In genomic region chr7:118068-118802, GRCh38 we compare ENCODE assay signal across 16 cellular contexts.
"Had no signal": no experiment of that assay in that cellular context is flagged by ENCODE, and none has a peak within 500 bp of the region (broad histone marks: within the 10 kb centered on the region; RNA-seq: fewer than 3 reads in every experiment).

No MANE protein-coding gene starts in this region.

- H3K27ac Mint-ChIP-seq: activated B cell treated with CpG ODN at 0.5 μM for 24 hours; activated T-cell treated with anti-CD3 and anti-CD28 coated beads, Interleukin-2, amount 50 U/mL, for 72 hours; nephron progenitor cell; stimulated activated memory B cell treated with anti-CD40 and anti-IgM and Interleukin-4, amounts not matched to agents 10 μg/mL and 1 μg/mL and 100 μg/mL, for 72 hours; T-helper 17 cell had no signal

- H3K36me3 ChIP-seq: pancreas, tibial artery, vagina had no signal

- H3K27ac ChIP-seq: foreskin keratinocyte, tibial artery, vagina had no signal

- H3K4me3 Mint-ChIP-seq: activated B cell treated with CpG ODN at 0.5 μM for 24 hours; activated T-cell treated with anti-CD3 and anti-CD28 coated beads, Interleukin-2, amount 50 U/mL, for 72 hours; nephron progenitor cell; stimulated activated memory B cell treated with anti-CD40 and anti-IgM and Interleukin-4, amounts not matched to agents 10 μg/mL and 1 μg/mL and 100 μg/mL, for 72 hours had no signal

- H3K4me1 Mint-ChIP-seq: activated B cell treated with CpG ODN at 0.5 μM for 24 hours had no signal

- H3K4me1 ChIP-seq: foreskin keratinocyte, pancreas, tibial artery, vagina had no signal

- H3K4me3 ChIP-seq: pancreas, tibial artery, vagina had no signal

- H3K9me3 ChIP-seq: pancreas, vagina had no signal

- ATAC-seq: activated naive CD4-positive, alpha-beta T cell treated with anti-CD3 and anti-CD28 coated beads, Interleukin-2, amount 50 U/mL, for 72 hours; activated T-cell treated with anti-CD3 and anti-CD28 coated beads, Interleukin-2, amount 50 U/mL, for 72 hours; foreskin keratinocyte; stimulated activated memory B cell treated with anti-CD40 and anti-IgM and Interleukin-4, amounts not matched to agents 10 μg/mL and 1 μg/mL and 100 μg/mL, for 72 hours; T-helper 17 cell had no signal

- H3K27me3 ChIP-seq: pancreas, tibial artery, vagina had no signal

- DNase-seq: activated B cell treated with CpG ODN at 0.5 μM for 24 hours; activated CD4-positive, alpha-beta T cell treated with anti-CD3 and anti-CD28 coated beads for 48 hours; activated CD8-positive, alpha-beta memory T cell treated with anti-CD3 and anti-CD28 coated beads, Interleukin-2, amount 50 U/mL, for 48 hours; activated gamma-delta T cell; activated T-cell treated with anti-CD3 and anti-CD28 coated beads, Interleukin-2, amount 50 U/mL, for 72 hours; effector CD4-positive, alpha-beta T cell; foreskin keratinocyte; glutamatergic neuron; kidney glomerular epithelial cell; nephron progenitor cell; pancreas; T-helper 17 cell; tibial artery had no signal
